In the genomic region with DNA sequence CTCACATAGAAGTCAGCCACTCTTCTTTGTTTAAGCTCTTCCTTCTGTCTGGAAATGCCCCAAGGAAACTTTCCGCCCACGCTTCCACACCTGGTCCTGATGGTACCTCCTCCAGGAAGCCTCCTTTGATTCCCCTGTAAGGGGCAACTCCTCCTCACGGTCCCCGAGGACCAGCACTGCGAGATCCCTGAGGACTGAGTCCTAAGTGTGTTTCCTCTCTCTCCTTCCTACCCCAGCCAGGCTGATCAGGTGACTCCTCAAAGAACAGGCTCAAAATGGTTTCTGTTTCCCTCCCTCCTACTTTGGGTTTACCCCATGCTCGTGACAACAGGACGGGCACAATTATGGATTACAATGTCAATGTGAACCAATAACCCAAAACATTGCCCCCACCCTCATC, we compare ENCODE assay signal across 16 cellular contexts.
DNase-seq lines count a peak whose midpoint lies in the region; ATAC-seq and TF ChIP-seq lines count a peak whose summit lies in the region.
"Had no signal": no experiment of that assay in that cellular context is flagged by ENCODE, and none has a peak within 500 bp of the region (broad histone marks: within the 10 kb centered on the region; RNA-seq: fewer than 3 reads in every experiment).

No MANE protein-coding gene starts in this region.

- H3K27me3 Mint-ChIP-seq in natural killer cell (ENCODE audit: low read depth in 2 of 2): peaks cover 4 to 8% of the 10 kb centered on the region in 2 donors

- H3K9ac ChIP-seq in subcutaneous abdominal adipose tissue (ENCODE audit: low read length in 5 of 5): peak overlapping the region in 2 of 5 donors; percentile 49 to 63

- in situ Hi-C loops in G401 (cut with HindIII; ENCODE audit: low sequenced_read_pairs): no loop called here

- peaks cover 13 to 20% of the 10 kb centered on the region in 2 donors for H3K4me1 Mint-ChIP-seq in natural killer cell

- H3K9me3 Mint-ChIP-seq in natural killer cell: no peaks in the 10 kb centered on the region
- H3K9me3 Mint-ChIP-seq: activated CD8-positive, alpha-beta T cell treated with anti-CD3 and anti-CD28 coated beads for 36 hours; effector memory CD8-positive, alpha-beta T cell had no signal

- ATAC-seq in GM18502 (IDR thresholded peaks at IDR 0.05; ENCODE audit: poor library complexity, unreplicated experiment) (no peak), natural killer cell (no peak)
- ATAC-seq: activated CD8-positive, alpha-beta T cell treated with anti-CD3 and anti-CD28 coated beads for 36 hours; effector memory CD8-positive, alpha-beta T cell had no signal

- DNase-seq in G401 (ENCODE audit: low spot score) (peak; percentile 11), fibroblast of the aortic adventitia (ENCODE audit: low read depth) (peak; percentile 45), A172 (ENCODE audit: low spot score) (no peak), natural killer cell (no peak), SKM-1 treated with dmso at 0.1 percent for 144 hours (lab: John Stamatoyannopoulos, UW; ENCODE audit: unreplicated experiment) (no peak)
- DNase-seq: activated CD8-positive, alpha-beta T cell treated with anti-CD3 and anti-CD28 coated beads for 36 hours; effector memory CD8-positive, alpha-beta T cell; KBM-7; NCI-H2029; NCI-H774; SHP77 treated with DMSO at 0.1 percent for 48 hours; uterus had no signal

- no peaks in the 10 kb centered on the region for H3K36me3 ChIP-seq in subcutaneous abdominal adipose tissue (ENCODE audit: control insufficient read depth in 5 of 5, insufficient read depth in 5 of 5, low read length in 5 of 5)
- H3K36me3 ChIP-seq: uterus had no signal

- peak overlapping the region; percentile 39 for H3K27ac ChIP-seq in angular gyrus (ENCODE audit: low read depth, low read length)
- peak overlapping the region; percentile 86 for H3K27ac ChIP-seq in subcutaneous abdominal adipose tissue (ENCODE audit: low read depth, low read length)

- no peaks in the 10 kb centered on the region for H3K9me3 ChIP-seq in subcutaneous abdominal adipose tissue (ENCODE audit: control insufficient read depth in 5 of 5, low read length in 5 of 5)
- H3K9me3 ChIP-seq: uterus had no signal

- no peaks in the 10 kb centered on the region for H3K27me3 ChIP-seq in subcutaneous abdominal adipose tissue (ENCODE audit: control insufficient read depth in 5 of 5, insufficient read depth in 4 of 5, low read length in 5 of 5)
- H3K27me3 ChIP-seq: uterus had no signal

- intact Hi-C loops in natural killer cell (cut with micrococcal nuclease): no loop called here

- TF ChIP-seq CTCF in fibroblast of the aortic adventitia (IDR thresholded peaks at IDR 0.05; ENCODE audit: insufficient read depth, low read length) (no peak), natural killer cell (IDR thresholded peaks at IDR 0.05) (no peak)

- H3K36me3 Mint-ChIP-seq in natural killer cell: no peaks in the 10 kb centered on the region

- no peak overlapping the region for H3K4me3 Mint-ChIP-seq in natural killer cell
- H3K4me3 Mint-ChIP-seq: activated CD8-positive, alpha-beta T cell treated with anti-CD3 and anti-CD28 coated beads for 36 hours; effector memory CD8-positive, alpha-beta T cell had no signal

- no peak overlapping the region for H3K27ac Mint-ChIP-seq in natural killer cell
- H3K27ac Mint-ChIP-seq: activated CD8-positive, alpha-beta T cell treated with anti-CD3 and anti-CD28 coated beads for 36 hours; effector memory CD8-positive, alpha-beta T cell had no signal

- H3K4me3 ChIP-seq in fibroblast of the aortic adventitia (ENCODE audit: low read depth, low read length) (peak overlapping the region; percentile 49), subcutaneous abdominal adipose tissue (ENCODE audit: low read depth in 1 of 5, low read length in 5 of 5) (peak overlapping the region in 4 of 5 donors; percentile 35 to 63 (median 45))
- H3K4me3 ChIP-seq: lung, uterus had no signal

- H3K4me1 ChIP-seq in subcutaneous abdominal adipose tissue (ENCODE audit: control insufficient read depth in 5 of 5, insufficient read depth in 5 of 5, low read length in 5 of 5): peaks cover 11 to 54% (median 39%) of the 10 kb centered on the region in 5 donors
- H3K4me1 ChIP-seq: uterus had no signal

Comparison
In these comparisons a context has a peak if more than half of its experiments do, and no peak if none do; other contexts are left out.
1. DNase-seq: peak in G401 (single experiment) and fibroblast of the aortic adventitia (single experiment); none in A172 (single experiment), natural killer cell (single experiment) and SKM-1 treated with dmso at 0.1 percent for 144 hours (single experiment).